ENCODE assay signal across 21 cellular contexts in genomic region chr9:93286252-93287188, GRCh38.
DNase-seq lines count a peak whose midpoint lies in the region; ATAC-seq lines count a peak whose summit lies in the region.
"Had no signal": no experiment of that assay in that cellular context is flagged by ENCODE, and none has a peak within 500 bp of the region (broad histone marks: within the 10 kb centered on the region; RNA-seq: fewer than 3 reads in every experiment).

No MANE protein-coding gene starts in this region.

- no peak overlapping the region for H3K27ac ChIP-seq in mesenchymal stem cell (ENCODE audit: low read length, poor library complexity, severe bottlenecking)
- H3K27ac ChIP-seq: colonic mucosa, foreskin keratinocyte, SJSA1, skin epidermis, thoracic aorta had no signal

- ATAC-seq in naive B cell (ENCODE audit: low read depth in 2 of 2), result peak; percentile 76 to 87
- ATAC-seq in GM21526 (IDR thresholded peaks at IDR 0.05; ENCODE audit: low FRiP score, unreplicated experiment), result no peak
- ATAC-seq: foreskin keratinocyte, left lobe of liver had no signal

- peaks cover 12% of the 10 kb centered on the region for H3K4me1 ChIP-seq in mesenchymal stem cell (ENCODE audit: control insufficient read depth, insufficient read depth, low read depth, low read length)
- H3K4me1 ChIP-seq: BE2C, colonic mucosa, SJSA1 had no signal

- no peak overlapping the region for H3K4me3 ChIP-seq in mesenchymal stem cell (ENCODE audit: insufficient read depth in 1 of 2, low read depth in 1 of 2, low read length in 2 of 2)
- H3K4me3 ChIP-seq: colonic mucosa, SJSA1, skin epidermis, thoracic aorta had no signal

- H3K4me1 Mint-ChIP-seq in naive B cell, result peaks cover 11 to 27% (median 22%) of the 10 kb centered on the region in 3 donors
- H3K4me1 Mint-ChIP-seq: activated CD4-positive, alpha-beta T cell treated with anti-CD3 and anti-CD28 coated beads, Interleukin-2, amount 10 ng/mL, durations not matched to agents 24 days and 14 days had no signal

- H4K8ac ChIP-seq in mesenchymal stem cell (ENCODE audit: low read length), result no peak overlapping the region

- no peak overlapping the region for H3K23ac ChIP-seq in mesenchymal stem cell (ENCODE audit: low read length in 2 of 2)

- H3K4me2 ChIP-seq in mesenchymal stem cell (ENCODE audit: low read length, poor library complexity, severe bottlenecking), result no peak overlapping the region

- DNase-seq in DMS79 treated with DMSO at 0.1 percent for 48 hours (lab: John Stamatoyannopoulos, UW) (peak; percentile 76), NCI-H187 (lab: John Stamatoyannopoulos, UW) (peak; percentile 26 to 43), NCI-H748 treated with DMSO at 0.1 percent for 48 hours (lab: John Stamatoyannopoulos, UW) (peak; percentile 31), naive B cell (no peak), mesenchymal stem cell (no peak), NCI-H446 treated with DMSO at 0.1 percent for 48 hours (lab: John Stamatoyannopoulos, UW) (no peak)
- DNase-seq: activated CD4-positive, alpha-beta T cell treated with anti-CD3 and anti-CD28 coated beads, Interleukin-2, amount 10 ng/mL, durations not matched to agents 24 days and 14 days; activated naive CD4-positive, alpha-beta T cell treated with anti-CD3 and anti-CD28 coated beads for 36 hours; activated T-cell treated with anti-CD3 and anti-CD28 coated beads for 4 hours; BE2C; colonic mucosa; EL; foreskin keratinocyte; KG1; NCI-H1436 treated with DMSO at 0.1 percent for 48 hours; stimulated activated CD4-positive, alpha-beta T cell treated with anti-CD3 and anti-CD28 coated beads, Interleukin-4, amount 100 ng/mL, for 24 hours had no signal

- H3K36me3 ChIP-seq in mesenchymal stem cell (ENCODE audit: control insufficient read depth in 1 of 2, insufficient read depth in 2 of 2, low read depth in 1 of 2, low read length in 2 of 2), result no peaks in the 10 kb centered on the region
- H3K36me3 ChIP-seq: BE2C, colonic mucosa, SJSA1, thoracic aorta had no signal

- H4K91ac ChIP-seq in mesenchymal stem cell (ENCODE audit: low read length), result no peak overlapping the region

- H2AK5ac ChIP-seq in mesenchymal stem cell (ENCODE audit: low read length, severe bottlenecking), result no peak overlapping the region

- peaks cover 4 to 38% of the 10 kb centered on the region in 2 experiments for H3K27me3 ChIP-seq in mesenchymal stem cell (ENCODE audit: control insufficient read depth in 1 of 2, insufficient read depth in 1 of 2, low read length in 2 of 2)
- H3K27me3 ChIP-seq: colonic mucosa, foreskin keratinocyte had no signal

- H3K27me3 Mint-ChIP-seq in naive B cell, result peaks cover 30 to 44% (median 36%) of the 10 kb centered on the region in 3 donors

- H3K36me3 Mint-ChIP-seq in naive B cell, result no peaks in the 10 kb centered on the region

- H3K9me3 ChIP-seq in mesenchymal stem cell (ENCODE audit: control insufficient read depth, low read length), result peaks cover 5% of the 10 kb centered on the region
- H3K9me3 ChIP-seq: BE2C, colonic mucosa, SJSA1, thoracic aorta had no signal

- H2BK120ac ChIP-seq in mesenchymal stem cell (ENCODE audit: low read depth, low read length), result no peak overlapping the region

- H3K4ac ChIP-seq in mesenchymal stem cell (ENCODE audit: low read depth in 1 of 2, low read length in 2 of 2), result no peak overlapping the region

- no peak overlapping the region for H3K14ac ChIP-seq in mesenchymal stem cell (ENCODE audit: low read length in 2 of 2)

- peaks cover 0 to 10% (median 3%) of the 10 kb centered on the region in 7 donors for H3K9me3 Mint-ChIP-seq in naive B cell
- H3K9me3 Mint-ChIP-seq: activated CD4-positive, alpha-beta T cell treated with anti-CD3 and anti-CD28 coated beads, Interleukin-2, amount 10 ng/mL, durations not matched to agents 24 days and 14 days; activated naive CD4-positive, alpha-beta T cell treated with anti-CD3 and anti-CD28 coated beads for 36 hours had no signal

- H3K18ac ChIP-seq in mesenchymal stem cell (ENCODE audit: low read depth in 1 of 2, low read length in 2 of 2), result no peak overlapping the region

- H2BK5ac ChIP-seq in mesenchymal stem cell (ENCODE audit: low read depth, low read length, poor library complexity, severe bottlenecking), result no peak overlapping the region

- 50% methylated on average over 2 of the region's 6 CpGs for WGBS in mesenchymal stem cell

- H2BK15ac ChIP-seq in mesenchymal stem cell (ENCODE audit: low read depth, poor library complexity, severe bottlenecking), result no peak overlapping the region

- H3K4me3 Mint-ChIP-seq in naive B cell, result peak overlapping the region in 2 of 8 donors; percentile 2 to 26
- H3K4me3 Mint-ChIP-seq: activated CD4-positive, alpha-beta T cell treated with anti-CD3 and anti-CD28 coated beads, Interleukin-2, amount 10 ng/mL, durations not matched to agents 24 days and 14 days; activated naive CD4-positive, alpha-beta T cell treated with anti-CD3 and anti-CD28 coated beads for 36 hours had no signal

- no peaks in the 10 kb centered on the region for H3K79me1 ChIP-seq in mesenchymal stem cell (replicated peaks; ENCODE audit: low read length, poor library complexity, severe bottlenecking)

- H3K27ac Mint-ChIP-seq in naive B cell, result peak overlapping the region in 1 of 6 donors; percentile 31
- H3K27ac Mint-ChIP-seq: activated CD4-positive, alpha-beta T cell treated with anti-CD3 and anti-CD28 coated beads, Interleukin-2, amount 10 ng/mL, durations not matched to agents 24 days and 14 days; activated naive CD4-positive, alpha-beta T cell treated with anti-CD3 and anti-CD28 coated beads for 36 hours had no signal

- H3K9ac ChIP-seq in mesenchymal stem cell (ENCODE audit: low read length), result no peak overlapping the region

- H2AFZ ChIP-seq in mesenchymal stem cell (ENCODE audit: low read depth, low read length), result no peak overlapping the region

- no peak overlapping the region for H2BK12ac ChIP-seq in mesenchymal stem cell (ENCODE audit: low read length in 2 of 2)

Comparison
In these comparisons a context has a peak if more than half of its experiments do, and no peak if none do; other contexts are left out.
1. DNase-seq: peak in DMS79 treated with DMSO at 0.1 percent for 48 hours (single experiment), NCI-H187 (2 of 2) and NCI-H748 treated with DMSO at 0.1 percent for 48 hours (single experiment); none in naive B cell (single experiment), mesenchymal stem cell (single experiment) and NCI-H446 treated with DMSO at 0.1 percent for 48 hours (single experiment).